Comparison of ENCODE assay signal across 8 cellular contexts in genomic region chr12:25241171-25242020, GRCh38. TPM values are rescaled to one million over a fixed set of nuclear protein-coding genes. Genes with fewer than 3 reads are reported as not detected.
DNase-seq lines count a peak whose midpoint lies in the region; ATAC-seq and TF ChIP-seq lines count a peak whose summit lies in the region.

No MANE protein-coding gene starts in this region.

- WGBS in esophagus muscularis mucosa, result 41% methylated on average over 6 of the region's 6 CpGs

- H3K27me3 ChIP-seq in esophagus muscularis mucosa (no peaks in the 10 kb centered on the region), osteoblast (ENCODE audit: insufficient read depth, low read length) (no peaks in the 10 kb centered on the region)

- POLR2A ChIA-PET in AG04449 (lab: Yijun Ruan, JAX), result interaction anchor here (1.0 to 1.1 kb wide), 3 partner anchors 9 to 146 kb away, joined by 3 to 5 read pairs (median 4); partner anchors contain the start of gene KRAS

- peak; percentile 64 for ATAC-seq in HG03378 (IDR thresholded peaks at IDR 0.05; ENCODE audit: unreplicated experiment)
- no peak for ATAC-seq in GM21515 (IDR thresholded peaks at IDR 0.05; ENCODE audit: unreplicated experiment)

- H3K27ac ChIP-seq in esophagus muscularis mucosa (replicated peaks in 1 of 4) (peak overlapping the region in 3 of 4 donors; percentile 51 to 61 (median 58)), osteoblast (ENCODE audit: low read depth, low read length) (peak overlapping the region; percentile 47)

- no peak for TF ChIP-seq EP300 in esophagus muscularis mucosa (IDR thresholded peaks at IDR 0.05)

- intact Hi-C loops in esophagus muscularis mucosa (cut with DNase I) (no loop called here), posterior cingulate gyrus (cut with DNase I) (no loop called here)

- peak; percentile 21 for DNase-seq in AG04449 (ENCODE audit: low read depth, low spot score)
- peak; percentile 56 for DNase-seq in G401 (ENCODE audit: low spot score)
- peak; percentile 68 for DNase-seq in SK-MEL-5 (ENCODE audit: low read depth, low spot score)
- no peak for DNase-seq in esophagus muscularis mucosa (ENCODE audit: extremely low spot score)
- DNase-seq in osteoblast (ENCODE audit: insufficient read length, low spot score, missing footprints), result no peak
- DNase-seq in posterior cingulate gyrus, result no peak

- H3K4me1 ChIP-seq in esophagus muscularis mucosa (peaks cover 0 to 23% (median 21%) of the 10 kb centered on the region in 4 donors), osteoblast (ENCODE audit: insufficient read depth, low read length) (peaks cover 6% of the 10 kb centered on the region)

- no peak for TF ChIP-seq POLR2A in esophagus muscularis mucosa (IDR thresholded peaks at IDR 0.05; ENCODE audit: low read depth)

- H3K9me3 ChIP-seq in esophagus muscularis mucosa (no peaks in the 10 kb centered on the region), osteoblast (ENCODE audit: low read depth, low read length) (no peaks in the 10 kb centered on the region)

- no peak overlapping the region for H3K4me3 ChIP-seq in AG04449 (ENCODE audit: low read depth, low read length)
- no peak overlapping the region for H3K4me3 ChIP-seq in esophagus muscularis mucosa
- H3K4me3 ChIP-seq in osteoblast (ENCODE audit: insufficient read depth, low read length), result no peak overlapping the region

- CTCF ChIA-PET in AG04449 (lab: Yijun Ruan, JAX), result interaction anchor here (0.7 to 3.9 kb wide), 36 partner anchors 9 to 526 kb away, joined by 3 to 27 read pairs (median 4); partner anchors contain the start of gene KRAS

- peaks cover 73% of the 10 kb centered on the region for H3K79me2 ChIP-seq in osteoblast (ENCODE audit: insufficient read depth, low read length)

- no peaks in the 10 kb centered on the region for H4K20me1 ChIP-seq in osteoblast (ENCODE audit: insufficient read depth, low read length)

- in situ Hi-C loops in G401 (cut with HindIII; ENCODE audit: low sequenced_read_pairs), result no loop called here
- in situ Hi-C loops in SK-MEL-5 (cut with HindIII; ENCODE audit: low pct_unique_long_range_greater_than_20kb, low sequenced_read_pairs), result no loop called here

- no peak overlapping the region for H3K4me2 ChIP-seq in osteoblast (ENCODE audit: insufficient read depth, low read length)

- no peak overlapping the region for H2AFZ ChIP-seq in osteoblast (ENCODE audit: low read length)

- H3K36me3 ChIP-seq in esophagus muscularis mucosa (peaks cover 0 to 9% (median 0%) of the 10 kb centered on the region in 4 donors), osteoblast (ENCODE audit: insufficient read depth, low read length) (peaks cover 7% of the 10 kb centered on the region)

- TF ChIP-seq CTCF in AG04449 (IDR thresholded peaks at IDR 0.05; ENCODE audit: insufficient read depth, low read length, missing control alignments) (peak; percentile 47), esophagus muscularis mucosa (IDR thresholded peaks at IDR 0.05) (peak; percentile 56 to 71 (median 67)), osteoblast (IDR thresholded peaks at IDR 0.05; ENCODE audit: extremely low read depth, low read depth, low read length) (peak; percentile 76)

RNA-seq across cellular contexts. Expression of gene KRAS, which starts 9.3 kb away (rescaled TPM):
- 5.6 and 9.5 TPM in 2 replicates for total RNA-seq in G401 (2014; rRNA removed; shearing (Covaris generic))
- total RNA-seq in SK-MEL-5 (2014; rRNA removed; shearing (Covaris generic)), result 9.7 and 11.9 TPM in 2 replicates
- 16.7 and 20.1 TPM in 2 replicates for polyA plus RNA-seq in SK-MEL-5 (2015; cell fraction: cytosol; rRNA removed)
- 9.8 and 14.2 TPM in 2 replicates for polyA plus RNA-seq in SK-MEL-5 (2015; cell fraction: nucleus; rRNA removed)
- 10 to 100 TPM; 29.0 to 37.0 (median 34.1) TPM for total RNA-seq in esophagus muscularis mucosa
- total RNA-seq in osteoblast, result 18.5 and 23.9 TPM in 2 replicates

RNA-seq across cellular contexts. Expression of gene ETFRF1, which starts 46.4 kb away (rescaled TPM):
- total RNA-seq in G401 (2014; rRNA removed; shearing (Covaris generic)), result 17.4 and 35.8 TPM in 2 replicates
- total RNA-seq in SK-MEL-5 (2014; rRNA removed; shearing (Covaris generic)), result 25.0 and 25.9 TPM in 2 replicates
- polyA plus RNA-seq in SK-MEL-5 (2015; cell fraction: cytosol; rRNA removed), result 25.9 and 31.7 TPM in 2 replicates
- polyA plus RNA-seq in SK-MEL-5 (2015; cell fraction: nucleus; rRNA removed), result 7.7 and 20.1 TPM in 2 replicates
- total RNA-seq in esophagus muscularis mucosa (10 to 100 TPM; 26.4 to 61.9 (median 40.3) TPM), osteoblast (27.9 and 28.0 TPM in 2 replicates)

RNA-seq across cellular contexts. Expression of gene DNAI7, which starts 46.4 kb away (rescaled TPM):
- 0.20 and 0.37 TPM in 2 replicates for total RNA-seq in G401 (2014; rRNA removed; shearing (Covaris generic))
- 0.21 TPM in 1 of 2 replicates, not detected in the other for total RNA-seq in SK-MEL-5 (2014; rRNA removed; shearing (Covaris generic))
- polyA plus RNA-seq in SK-MEL-5 (2015; cell fraction: cytosol; rRNA removed), result not detected in 2 replicates
- not detected in 2 replicates for polyA plus RNA-seq in SK-MEL-5 (2015; cell fraction: nucleus; rRNA removed)
- total RNA-seq in esophagus muscularis mucosa (1 to 10 TPM in 1 of 4 donors, under 1 TPM in 2, not detected in 1; 0.26 to 1.3 (median 0.40) TPM), osteoblast (0.29 and 0.36 TPM in 2 replicates)

Comparison
In these comparisons a context has a peak if more than half of its experiments do, and no peak if none do; other contexts are left out.
1. DNase-seq: peak in AG04449 (single experiment), G401 (single experiment) and SK-MEL-5 (single experiment); none in esophagus muscularis mucosa (single experiment), osteoblast (single experiment) and posterior cingulate gyrus (0 of 10).
2. Peak in every context shown above with its lines, with median percentiles within 50 percentile points of each other: CTCF ChIP-seq.